Comparison of ENCODE assay signal across 8 cellular contexts in genomic region chr10:79487296-79488194, GRCh38. TPM values are rescaled to one million over a fixed set of nuclear protein-coding genes. Genes with fewer than 3 reads are reported as not detected.
DNase-seq lines count a peak whose midpoint lies in the region; ATAC-seq and TF ChIP-seq lines count a peak whose summit lies in the region.

No MANE protein-coding gene starts in this region.

- CTCF ChIA-PET in Calu3 (lab: Charles Lee) = interaction anchor here (1.1 to 2.5 kb wide), 3 partner anchors 10 to 113 kb away, joined by 3 to 38 read pairs (median 5); no protein-coding TSS in a partner anchor

- no peak overlapping the region for H3K27ac Mint-ChIP-seq in Calu3 (ENCODE audit: unreplicated experiment)

- peak overlapping the region; percentile 51 for H3K4me3 ChIP-seq in adipocyte (ENCODE audit: low read length)
- H3K4me3 ChIP-seq in iPS DF 6.9 (ENCODE audit: low read length) = no peak overlapping the region

- no peaks in the 10 kb centered on the region for H3K36me3 ChIP-seq in adipocyte (ENCODE audit: control insufficient read depth, insufficient read depth, low read length, severe bottlenecking)
- no peaks in the 10 kb centered on the region for H3K36me3 ChIP-seq in iPS DF 6.9 (ENCODE audit: control insufficient read depth, insufficient read depth, low read length)

- H3K27ac ChIP-seq in iPS DF 6.9 (ENCODE audit: low read length) = no peak overlapping the region

- DNase-seq in Calu3 (peak; percentile 78), NCI-H82 (lab: John Stamatoyannopoulos, UW) (peak; percentile 93), adipocyte (ENCODE audit: low read depth) (peak; percentile 65), iPS DF 6.9 (ENCODE audit: low read depth, low spot score) (peak; percentile 84), dedifferentiated amniotic fluid mesenchymal stem cell (ENCODE audit: extremely low spot score) (no peak)
- DNase-seq in stimulated activated CD4-positive, alpha-beta T cell treated with anti-CD3 and anti-CD28 coated beads, Interleukin-1b, Interleukin-23, amount 100 ng/mL, for 48 hours = peak; percentile 17

- intact Hi-C loops in Calu3 (cut with micrococcal nuclease; ENCODE audit: unreplicated experiment) = loop anchor here (1.0 kb wide), 1 partner anchor 113 kb away; no protein-coding TSS in a partner anchor

- BruUV-seq in Calu3 (replicated peaks; lab: Mats Ljungman, UMichigan) = no TSS peak

- H3K4me3 Mint-ChIP-seq in Calu3 (ENCODE audit: low read depth, unreplicated experiment) = no peak overlapping the region

- H3K27me3 ChIP-seq in adipocyte (replicated peaks; ENCODE audit: control insufficient read depth, insufficient read depth, low read length) (no peaks in the 10 kb centered on the region), iPS DF 6.9 (ENCODE audit: control insufficient read depth, insufficient read depth, low read length) (no peaks in the 10 kb centered on the region)

- H3K9me3 Mint-ChIP-seq in Calu3 (ENCODE audit: low read depth, unreplicated experiment) = no peaks in the 10 kb centered on the region

- H3K4me1 Mint-ChIP-seq in Calu3 (ENCODE audit: low read depth, unreplicated experiment) = peaks cover 13% of the 10 kb centered on the region

- H3K9me3 ChIP-seq in adipocyte (ENCODE audit: control insufficient read depth, low read length) (no peaks in the 10 kb centered on the region), iPS DF 6.9 (ENCODE audit: control insufficient read depth, insufficient read depth, low read length) (no peaks in the 10 kb centered on the region)

- no CpG with 5 or more reads among the region's 10 CpGs for WGBS in iPS DF 6.9 (ENCODE audit: insufficient coverage, insufficient read length)

- peak overlapping the region; percentile 81 for H3K9ac ChIP-seq in adipocyte (ENCODE audit: low read length)

- H3K4me1 ChIP-seq in adipocyte (ENCODE audit: control insufficient read depth, insufficient read depth, low read length) = peaks cover 62% of the 10 kb centered on the region
- H3K4me1 ChIP-seq in iPS DF 6.9 (ENCODE audit: control insufficient read depth, insufficient read depth, low read length) = no peaks in the 10 kb centered on the region

- peak; percentile 75 for TF ChIP-seq CTCF in Calu3 (IDR thresholded peaks at IDR 0.05; ENCODE audit: unreplicated experiment)

- ATAC-seq in GM18870 (IDR thresholded peaks at IDR 0.05; ENCODE audit: unreplicated experiment) (peak; percentile 72), HG03066 (IDR thresholded peaks at IDR 0.05; ENCODE audit: low read depth, unreplicated experiment) (peak; percentile 79)

- H3K36me3 Mint-ChIP-seq in Calu3 (ENCODE audit: insufficient read depth, unreplicated experiment) = no peaks in the 10 kb centered on the region

- peaks cover 43% of the 10 kb centered on the region for H3K27me3 Mint-ChIP-seq in Calu3 (ENCODE audit: unreplicated experiment)

RNA-seq across cellular contexts. Expression of gene EIF5AL1, which starts 24.8 kb away (rescaled TPM):
- 0.19 and 0.20 TPM in 2 replicates for total RNA-seq in Calu3 (2022)

RNA-seq across cellular contexts. Expression of gene ZCCHC24, which starts 42.1 kb away (rescaled TPM):
- 0.98 and 1.4 TPM in 2 replicates for total RNA-seq in Calu3 (2022)
